Comparison of ENCODE assay signal across 1 cellular context in genomic region chr6:145735356-145736165, GRCh38.
A peak's percentile ranks its signal among the peaks of the same experiment; 100 is the strongest.
TF ChIP-seq lines count a peak whose summit lies in the region.

EPM2A (minus strand) TSS chr6:145735520; CDS start chr6:145735498, 22 bp downstream.

TF ChIP-seq in HepG2, 621 proteins besides CTCF, POLR2A, EP300 and RAD21 (continued from another document and continues in another):
- TF ChIP-seq ZBTB43 (CRISPR knock-in tag; conservative IDR thresholded peaks at IDR 0.05) (peak; percentile 97), ISX (CRISPR knock-in tag; conservative IDR thresholded peaks at IDR 0.05) (peak; percentile 97), FOXM1 (CRISPR knock-in tag; IDR thresholded peaks at IDR 0.05) (peak; percentile 95), ZNF562 (CRISPR knock-in tag; IDR thresholded peaks at IDR 0.05; ENCODE audit: borderline replicate concordance) (peak; percentile 97; the same call in 1 of the 2 replicates), ARNTL (CRISPR knock-in tag; IDR thresholded peaks at IDR 0.05) (peak; percentile 98), RFXANK (CRISPR knock-in tag; IDR thresholded peaks at IDR 0.05) (0 out of 2 replicates have a peak, but pooled peaks have one; percentile 28), RERE (CRISPR knock-in tag; IDR thresholded peaks at IDR 0.05; ENCODE audit: low read depth) (peak; percentile 58; the same call in 1 of the 2 replicates), ZNF770 (CRISPR knock-in tag; IDR thresholded peaks at IDR 0.05) (no peak; the same call in 1 of the 2 replicates), ZNF446 (CRISPR knock-in tag; IDR thresholded peaks at IDR 0.05) (peak; percentile 96), ATF4 (CRISPR knock-in tag; IDR thresholded peaks at IDR 0.05) (peak in 1 of 2 experiments; percentile 74; a peak in 2 of 4 replicates), ZNF549 (CRISPR knock-in tag; IDR thresholded peaks at IDR 0.05) (peak; percentile 93), MIER3 (CRISPR knock-in tag; IDR thresholded peaks at IDR 0.05; ENCODE audit: borderline replicate concordance) (peak; percentile 24; the same call in 1 of the 2 replicates), TFDP2 (CRISPR knock-in tag; IDR thresholded peaks at IDR 0.05) (peak; percentile 96), ZBTB20 (CRISPR knock-in tag; IDR thresholded peaks at IDR 0.05; ENCODE audit: borderline replicate concordance, low read depth) (peak; percentile 75; the same call in 1 of the 2 replicates), DNMT1 (CRISPR knock-in tag; IDR thresholded peaks at IDR 0.05) (peak; percentile 55; the same call in 1 of the 2 replicates), ZNF644 (CRISPR knock-in tag; IDR thresholded peaks at IDR 0.05; ENCODE audit: low read depth) (no peak), ZNF775 (CRISPR knock-in tag; IDR thresholded peaks at IDR 0.05; ENCODE audit: borderline replicate concordance) (peak; percentile 48; the same call in 1 of the 2 replicates), ZBTB2 (CRISPR knock-in tag; IDR thresholded peaks at IDR 0.05; ENCODE audit: low read depth) (peak; percentile 84; the same call in 1 of the 2 replicates), KAT8 (CRISPR knock-in tag; IDR thresholded peaks at IDR 0.05) (peak; percentile 81), SMARCE1 (IDR thresholded peaks at IDR 0.05; ENCODE audit: borderline replicate concordance) (no peak), PHF20 (CRISPR knock-in tag; IDR thresholded peaks at IDR 0.05) (peak; percentile 82), ZNF160 (CRISPR knock-in tag; IDR thresholded peaks at IDR 0.05) (peak; percentile 94), HNF4A (CRISPR knock-in tag; IDR thresholded peaks at IDR 0.05) (peak; percentile 23; the same call in 1 of the 2 replicates), HDAC6 (IDR thresholded peaks at IDR 0.05; ENCODE audit: low read depth, low read length) (no peak), ZNF556 (CRISPR knock-in tag; IDR thresholded peaks at IDR 0.05; ENCODE audit: borderline replicate concordance) (no peak), MYPOP (CRISPR knock-in tag; IDR thresholded peaks at IDR 0.05) (peak; percentile 86), ZNF225 (CRISPR knock-in tag; IDR thresholded peaks at IDR 0.05) (peak; percentile 99), CREB3 (CRISPR knock-in tag; IDR thresholded peaks at IDR 0.05) (peak; percentile 97), TAF15 (IDR thresholded peaks at IDR 0.05; ENCODE audit: low read depth, low read length, poor library complexity, severe bottlenecking) (no peak), SSRP1 (CRISPR knock-in tag; IDR thresholded peaks at IDR 0.05) (no peak), SMC3 (IDR thresholded peaks at IDR 0.05; ENCODE audit: low read length) (no peak), ZSCAN22 (CRISPR knock-in tag; IDR thresholded peaks at IDR 0.05) (no peak), HOXD1 (CRISPR knock-in tag; IDR thresholded peaks at IDR 0.05) (peak; percentile 96), ZNF205 (CRISPR knock-in tag; IDR thresholded peaks at IDR 0.05) (0 out of 2 replicates have a peak, but pooled peaks have one; percentile 25), ZNF234 (CRISPR knock-in tag; conservative IDR thresholded peaks at IDR 0.05) (peak; percentile 100), LRRFIP1 (CRISPR knock-in tag; conservative IDR thresholded peaks at IDR 0.05) (0 out of 2 replicates have a peak, but pooled peaks have one; percentile 77), ZFP36L2 (CRISPR knock-in tag; IDR thresholded peaks at IDR 0.05) (0 out of 2 replicates have a peak, but pooled peaks have one; percentile 45), BORCS8-MEF2B (CRISPR knock-in tag; IDR thresholded peaks at IDR 0.05) (peak; percentile 98), PHF8 (CRISPR knock-in tag; IDR thresholded peaks at IDR 0.05) (peak; percentile 67), ZBTB3 (CRISPR knock-in tag; IDR thresholded peaks at IDR 0.05; ENCODE audit: borderline replicate concordance, low read depth) (no peak), ZXDC (CRISPR knock-in tag; IDR thresholded peaks at IDR 0.05) (peak; percentile 97), NR2F1 (CRISPR knock-in tag; IDR thresholded peaks at IDR 0.05) (0 out of 4 replicates have a peak, but pooled peaks of 1 of the 2 experiments have one; percentile 22)
